In genomic region chr5:143893638-143894037, GRCh38 we compare ENCODE assay signal across 23 cellular contexts.
A peak's percentile ranks its signal among the peaks of the same experiment; 100 is the strongest.
DNase-seq lines count a peak whose midpoint lies in the region; TF ChIP-seq lines count a peak whose summit lies in the region.
"Had no signal": no experiment of that assay in that cellular context is flagged by ENCODE, and none has a peak within 500 bp of the region (broad histone marks: within the 10 kb centered on the region; RNA-seq: fewer than 3 reads in every experiment).

No MANE protein-coding gene starts in this region.

- peaks cover 18% of the 10 kb centered on the region for H3K4me1 ChIP-seq in BE2C
- H3K4me1 ChIP-seq: adrenal gland, testis had no signal

- intact Hi-C loops in head of caudate nucleus (cut with DNase I) = no loop called here

- DNase-seq in NCI-H1092 treated with DMSO at 0.1 percent for 48 hours (lab: John Stamatoyannopoulos, UW) (peak; percentile 6), NCI-H1092 (lab: John Stamatoyannopoulos, UW) (no peak), BE2C (peak; percentile 54), LHCN-M2 (ENCODE audit: low read depth) (peak; percentile 11), kidney tubule cell (ENCODE audit: low spot score) (peak; percentile 80), cortex of kidney (lab: John Stamatoyannopoulos, UW) (no peak), head of caudate nucleus (no peak), Ammon's horn (ENCODE audit: low spot score) (no peak)
- DNase-seq: 8988T; activated CD4-positive, alpha-beta memory T cell treated with anti-CD3 and anti-CD28 coated beads, Interleukin-2, amount 10 ng/mL, durations not matched to agents 7 days and 5 days; activated CD4-positive, alpha-beta T cell treated with anti-CD3 and anti-CD28 coated beads for 1 hour; activated CD8-positive, alpha-beta memory T cell treated with anti-CD3 and anti-CD28 coated beads, Interleukin-2, amount 50 U/mL, for 48 hours; activated naive CD4-positive, alpha-beta T cell treated with anti-CD3 and anti-CD28 coated beads, Interleukin-2, amount 10 ng/mL, durations not matched to agents 7 days and 5 days; adrenal gland; Calu3; foreskin melanocyte; KG1; MM.1S; NCI-H2081; NCI-H226; OCI-M1; stimulated activated CD4-positive, alpha-beta T cell treated with anti-CD3 and anti-CD28 coated beads, Interleukin-1b, Interleukin-23, amount 100 ng/mL, for 48 hours; testis had no signal

- H3K36me3 ChIP-seq in BE2C = no peaks in the 10 kb centered on the region
- H3K36me3 ChIP-seq: adrenal gland had no signal

- no peaks in the 10 kb centered on the region for H3K27me3 ChIP-seq in BE2C
- H3K27me3 ChIP-seq: adrenal gland, testis had no signal

- TF ChIP-seq CTCF in BE2C (IDR thresholded peaks at IDR 0.05; ENCODE audit: low read depth, low read length) = no peak

- H3K4me3 ChIP-seq in BE2C (ENCODE audit: low read depth, low read length) = no peak overlapping the region
- H3K4me3 ChIP-seq: adrenal gland, testis had no signal

- no peaks in the 10 kb centered on the region for H3K9me3 ChIP-seq in BE2C
- H3K9me3 ChIP-seq: adrenal gland, testis had no signal

Comparison
In these comparisons a context has a peak if more than half of its experiments do, and no peak if none do; other contexts are left out.
1. DNase-seq: peak in NCI-H1092 treated with DMSO at 0.1 percent for 48 hours (single experiment), BE2C (single experiment), LHCN-M2 (single experiment) and kidney tubule cell (single experiment); none in NCI-H1092 (single experiment), cortex of kidney (single experiment), head of caudate nucleus (0 of 42) and Ammon's horn (single experiment).